8 cellular contexts compared by ENCODE assay signal in genomic region chr17:82294086-82294773, GRCh38. TPM values are rescaled to one million over a fixed set of nuclear protein-coding genes. Genes with fewer than 3 reads are reported as not detected.
DNase-seq lines count a peak whose midpoint lies in the region; ATAC-seq and TF ChIP-seq lines count a peak whose summit lies in the region.

No MANE protein-coding gene starts in this region.

- peak overlapping the region; percentile 53 for H3K27ac ChIP-seq in CD8-positive, alpha-beta memory T cell (ENCODE audit: low read depth, low read length)
- H3K27ac ChIP-seq in RWPE1 (peak overlapping the region; percentile 100), ovary (peak overlapping the region in 1 of 2 donors; percentile 54)

- TF ChIP-seq POLR2A in ovary (IDR thresholded peaks at IDR 0.05), result no peak

- CTCF ChIA-PET in CD8-positive, alpha-beta memory T cell (lab: Charles Lee), result no interaction called here
- CTCF ChIA-PET in RWPE1 (lab: Yijun Ruan, JAX), result no interaction called here

- no peaks in the 10 kb centered on the region for H3K36me3 ChIP-seq in CD8-positive, alpha-beta memory T cell (ENCODE audit: insufficient read depth, low read length)
- no peaks in the 10 kb centered on the region for H3K36me3 ChIP-seq in ovary

- H3K4me1 ChIP-seq in CD8-positive, alpha-beta memory T cell (ENCODE audit: insufficient read depth, low read length), result peaks cover 38% of the 10 kb centered on the region
- H3K4me1 ChIP-seq in ovary (ENCODE audit: insufficient read depth), result peaks cover 15% of the 10 kb centered on the region

- peaks cover 0 to 9% of the 10 kb centered on the region in 2 donors for H3K27me3 Mint-ChIP-seq in CD8-positive, alpha-beta memory T cell

- H3K9me3 Mint-ChIP-seq in CD8-positive, alpha-beta memory T cell, result no peaks in the 10 kb centered on the region

- H3K27me3 ChIP-seq in CD8-positive, alpha-beta memory T cell (ENCODE audit: insufficient read depth, low read length, poor library complexity, severe bottlenecking), result no peaks in the 10 kb centered on the region
- H3K27me3 ChIP-seq in ovary, result no peaks in the 10 kb centered on the region

- intact Hi-C loops in ovary (cut with DNase I), result loop anchor here in 1 of 4 donors (10.0 kb wide), 1 partner anchor 59 kb away; no protein-coding TSS in a partner anchor

- no peak overlapping the region for H3K4me3 ChIP-seq in CD8-positive, alpha-beta memory T cell (ENCODE audit: low read length)
- H3K4me3 ChIP-seq in epithelial cell of esophagus (ENCODE audit: low read length) (peak overlapping the region; percentile 38), ovary (peak overlapping the region; percentile 36)

- WGBS in ovary, 3 donors, result 68 to 80% (median 70%) methylated on average over 14 of the region's 14 CpGs

- peaks cover 0 to 12% (median 0%) of the 10 kb centered on the region in 3 donors for H3K36me3 Mint-ChIP-seq in CD8-positive, alpha-beta memory T cell

- H3K4me1 Mint-ChIP-seq in CD8-positive, alpha-beta memory T cell, result peaks cover 41 to 65% (median 49%) of the 10 kb centered on the region in 3 donors

- no peak for DNase-seq in CD8-positive, alpha-beta memory T cell
- DNase-seq in RWPE1 (ENCODE audit: low spot score), result no peak
- peak; percentile 58 for DNase-seq in epithelial cell of esophagus (ENCODE audit: low read depth)
- DNase-seq in ovary, result no peak
- DNase-seq in germinal center (ENCODE audit: low spot score), result no peak
- DNase-seq in iPS-NIHi7 (ENCODE audit: extremely low spot score), result no peak

- H3K4me3 Mint-ChIP-seq in CD8-positive, alpha-beta memory T cell, result peak overlapping the region; percentile 15 to 77 (median 73)

- no peaks in the 10 kb centered on the region for H3K9me3 ChIP-seq in CD8-positive, alpha-beta memory T cell (ENCODE audit: low read length)
- no peaks in the 10 kb centered on the region for H3K9me3 ChIP-seq in ovary

- POLR2A ChIA-PET in CD8-positive, alpha-beta memory T cell (lab: Charles Lee), result interaction anchor here (0.6 to 1.6 kb wide), 2 partner anchors 11 to 31 kb away, joined by 3 read pairs; no protein-coding TSS in a partner anchor
- POLR2A ChIA-PET in RWPE1 (lab: Yijun Ruan, JAX; ENCODE audit: low non-redundant PET), result no interaction called here

- no peak for TF ChIP-seq EP300 in ovary (IDR thresholded peaks at IDR 0.05)

- no peak for ATAC-seq in GM18511 (IDR thresholded peaks at IDR 0.05; ENCODE audit: unreplicated experiment)
- no peak for ATAC-seq in GM18907 (IDR thresholded peaks at IDR 0.05; ENCODE audit: unreplicated experiment)

- TF ChIP-seq CTCF in RWPE1 (conservative IDR thresholded peaks at IDR 0.05; ENCODE audit: low read depth) (no peak), epithelial cell of esophagus (IDR thresholded peaks at IDR 0.05; ENCODE audit: insufficient read depth, low read depth, low read length, missing control alignments) (no peak), ovary (IDR thresholded peaks at IDR 0.05) (no peak)

- peak overlapping the region; percentile 78 to 100 (median 85) for H3K27ac Mint-ChIP-seq in CD8-positive, alpha-beta memory T cell

RNA-seq across cellular contexts. Expression of gene CSNK1D, which starts 20.7 kb away (rescaled TPM):
- total RNA-seq in CD8-positive, alpha-beta memory T cell, result 100 to 1,000 TPM; 129 to 141 TPM
- 74.6 TPM for polyA plus RNA-seq in CD8-positive, alpha-beta memory T cell
- total RNA-seq in ovary, result 100 to 1,000 TPM in 5 of 7 donors, 10 to 100 TPM in 2; 46.0 to 160 (median 121) TPM
- 100 to 1,000 TPM in 1 of 2 donors, 10 to 100 TPM in 1; 81.2 to 134 TPM for polyA plus RNA-seq in ovary

RNA-seq across cellular contexts. Expression of gene CD7, which starts 23.2 kb away (rescaled TPM):
- 100 to 1,000 TPM; 186 to 190 TPM for total RNA-seq in CD8-positive, alpha-beta memory T cell
- 193 TPM for polyA plus RNA-seq in CD8-positive, alpha-beta memory T cell
- total RNA-seq in ovary, result 1 to 10 TPM in 4 of 7 donors, under 1 TPM in 1, not detected in 2; 0.58 to 1.3 (median 1.1) TPM
- polyA plus RNA-seq in ovary, result under 1 TPM in 1 of 2 donors, not detected in 1; 0.48 TPM

RNA-seq across cellular contexts. Expression of gene SECTM1, which starts 39.3 kb away (rescaled TPM):
- total RNA-seq in CD8-positive, alpha-beta memory T cell, result 1 to 10 TPM in 1 of 2 experiments, under 1 TPM in 1; 0.49 to 1.1 TPM
- 1.9 TPM for polyA plus RNA-seq in CD8-positive, alpha-beta memory T cell
- total RNA-seq in ovary, result 10 to 100 TPM in 1 of 7 donors, 1 to 10 TPM in 6; 3.9 to 20.8 (median 9.1) TPM
- polyA plus RNA-seq in ovary, result 1 to 10 TPM; 2.1 to 7.9 TPM

Comparison
In these comparisons a context has a peak if more than half of its experiments do, and no peak if none do; other contexts are left out.
1. RNA of gene CD7, which starts 23.2 kb away (total RNA-seq): 186 to 190 TPM in CD8-positive, alpha-beta memory T cell; 0.58 to 1.3 TPM in ovary; every median in the first group is over 10 times any median in the second.